In genomic region chr14:59306775-59307174, GRCh38 we compare ENCODE assay signal across 12 cellular contexts.
DNase-seq lines count a peak whose midpoint lies in the region; ATAC-seq and TF ChIP-seq lines count a peak whose summit lies in the region.
"Had no signal": no experiment of that assay in that cellular context is flagged by ENCODE, and none has a peak within 500 bp of the region (broad histone marks: within the 10 kb centered on the region; RNA-seq: fewer than 3 reads in every experiment).

No MANE protein-coding gene starts in this region.

- H2BK5ac ChIP-seq in mesenchymal stem cell (ENCODE audit: low read depth, low read length, poor library complexity, severe bottlenecking) = no peak overlapping the region

- H3K79me2 ChIP-seq in mammary epithelial cell (ENCODE audit: insufficient read depth, low read length) = peaks cover 6% of the 10 kb centered on the region

- H2AFZ ChIP-seq in mammary epithelial cell (ENCODE audit: low read depth, low read length) (no peak overlapping the region), mesenchymal stem cell (ENCODE audit: low read depth, low read length) (no peak overlapping the region)

- no peaks in the 10 kb centered on the region for H3K36me3 ChIP-seq in BLaER1
- no peaks in the 10 kb centered on the region for H3K36me3 ChIP-seq in mammary epithelial cell (ENCODE audit: insufficient read depth, low read length)
- no peaks in the 10 kb centered on the region for H3K36me3 ChIP-seq in mesenchymal stem cell (ENCODE audit: control insufficient read depth in 1 of 2, insufficient read depth in 2 of 2, low read depth in 1 of 2, low read length in 2 of 2)

- H3K4me3 ChIP-seq in BLaER1 = no peak overlapping the region
- H3K4me3 ChIP-seq in mammary epithelial cell (replicated peaks in 1 of 3; ENCODE audit: insufficient read depth in 1 of 3, low read depth in 2 of 3, low read length in 3 of 3) = no peak overlapping the region
- peak overlapping the region in 1 of 2 experiments; percentile 15 for H3K4me3 ChIP-seq in mesenchymal stem cell (ENCODE audit: insufficient read depth in 1 of 2, low read depth in 1 of 2, low read length in 2 of 2)

- H3K79me1 ChIP-seq in mesenchymal stem cell (replicated peaks; ENCODE audit: low read length, poor library complexity, severe bottlenecking) = peaks cover 12% of the 10 kb centered on the region

- H4K8ac ChIP-seq in mesenchymal stem cell (ENCODE audit: low read length) = no peak overlapping the region

- DNase-seq in HT1080 (ENCODE audit: low read depth) (peak; percentile 87), mammary epithelial cell (peak; percentile 92), mesenchymal stem cell (peak; percentile 45), GM13977 (ENCODE audit: low spot score) (no peak), Kasumi-1 (lab: John Stamatoyannopoulos, UW) (no peak)
- DNase-seq: activated T-cell treated with anti-CD3 and anti-CD28 coated beads, Interleukin-2, amount 50 U/mL, for 1 hour; naive thymus-derived CD4-positive, alpha-beta T cell; NCI-H146 had no signal

- H4K20me1 ChIP-seq in BLaER1 = no peaks in the 10 kb centered on the region
- H4K20me1 ChIP-seq in mammary epithelial cell (ENCODE audit: insufficient read depth, low read length) = no peaks in the 10 kb centered on the region

- CTCF ChIA-PET in mammary epithelial cell (lab: Charles Lee; ENCODE audit: low non-redundant PET) = interaction anchor here (0.6 kb wide), 3 partner anchors 65 to 118 kb away, joined by 3 to 9 read pairs (median 4); no protein-coding TSS in a partner anchor

- H2BK15ac ChIP-seq in mesenchymal stem cell (ENCODE audit: low read depth, poor library complexity, severe bottlenecking) = no peak overlapping the region

- peak overlapping the region; percentile 59 for H3K4me2 ChIP-seq in BLaER1
- H3K4me2 ChIP-seq in mammary epithelial cell (ENCODE audit: insufficient read depth, low read depth, low read length) = peak overlapping the region; percentile 64
- no peak overlapping the region for H3K4me2 ChIP-seq in mesenchymal stem cell (ENCODE audit: low read length, poor library complexity, severe bottlenecking)

- BruUV-seq in mammary epithelial cell (replicated peaks; lab: Mats Ljungman, UMichigan) = no TSS peak

- H3K4ac ChIP-seq in mesenchymal stem cell (ENCODE audit: low read depth in 1 of 2, low read length in 2 of 2) = no peak overlapping the region

- H3K27ac ChIP-seq in BLaER1 (no peak overlapping the region), mammary epithelial cell (ENCODE audit: insufficient read depth, low read depth, low read length) (peak overlapping the region; percentile 81), mesenchymal stem cell (ENCODE audit: low read length, poor library complexity, severe bottlenecking) (peak overlapping the region; percentile 79)
- H3K27ac ChIP-seq: HL-60 had no signal

- 0% methylated on average over 1 of the region's 1 CpG for WGBS in mammary epithelial cell (ENCODE audit: low coverage, missing lambda C conversion rate)
- WGBS in mesenchymal stem cell = 57% methylated on average over 1 of the region's 1 CpG

- H3K27me3 ChIP-seq in BLaER1 (no peaks in the 10 kb centered on the region), mammary epithelial cell (ENCODE audit: insufficient read depth, low read length) (no peaks in the 10 kb centered on the region), mesenchymal stem cell (ENCODE audit: control insufficient read depth in 1 of 2, insufficient read depth in 1 of 2, low read length in 2 of 2) (no peaks in the 10 kb centered on the region)

- H3K9ac ChIP-seq in BLaER1 (no peak overlapping the region), mammary epithelial cell (ENCODE audit: insufficient read depth, low read length) (peak overlapping the region; percentile 9), mesenchymal stem cell (ENCODE audit: low read length) (no peak overlapping the region)

- H2BK12ac ChIP-seq in mesenchymal stem cell (ENCODE audit: low read length in 2 of 2) = peak overlapping the region in 1 of 2 experiments; percentile 34

- no peak for TF ChIP-seq CTCF in mammary epithelial cell (conservative IDR thresholded peaks at IDR 0.05 in 1 of 2, IDR thresholded peaks at IDR 0.05 in 1 of 2; ENCODE audit: extremely low read depth in 1 of 2, insufficient read depth in 1 of 2, low read depth in 1 of 2, low read length in 2 of 2)
- TF ChIP-seq CTCF in GM13977 (IDR thresholded peaks at IDR 0.05; ENCODE audit: extremely low read depth, insufficient read depth, missing control alignments) = no peak

- intact Hi-C loops in mammary epithelial cell (cut with micrococcal nuclease) = no loop called here

- H3K14ac ChIP-seq in mesenchymal stem cell (ENCODE audit: low read length in 2 of 2) = no peak overlapping the region

- no peak overlapping the region for H3K23ac ChIP-seq in mesenchymal stem cell (ENCODE audit: low read length in 2 of 2)

- peaks cover 90% of the 10 kb centered on the region for H3K4me1 ChIP-seq in BLaER1
- H3K4me1 ChIP-seq in mammary epithelial cell (ENCODE audit: insufficient read depth, low read length) = peaks cover 45% of the 10 kb centered on the region
- peaks cover 2% of the 10 kb centered on the region for H3K4me1 ChIP-seq in mesenchymal stem cell (ENCODE audit: control insufficient read depth, insufficient read depth, low read depth, low read length)

- no peaks in the 10 kb centered on the region for H3K9me3 ChIP-seq in BLaER1
- H3K9me3 ChIP-seq in mammary epithelial cell (replicated peaks; ENCODE audit: insufficient read depth, low read length) = no peaks in the 10 kb centered on the region
- H3K9me3 ChIP-seq in mesenchymal stem cell (ENCODE audit: control insufficient read depth, low read length) = peaks cover 13% of the 10 kb centered on the region

- H4K91ac ChIP-seq in mesenchymal stem cell (ENCODE audit: low read length) = no peak overlapping the region

- H3K18ac ChIP-seq in mesenchymal stem cell (ENCODE audit: low read depth in 1 of 2, low read length in 2 of 2) = peak overlapping the region in 1 of 2 experiments; percentile 74

- H2AK5ac ChIP-seq in mesenchymal stem cell (ENCODE audit: low read length, severe bottlenecking) = peak overlapping the region; percentile 31

- H2BK120ac ChIP-seq in mesenchymal stem cell (ENCODE audit: low read depth, low read length) = no peak overlapping the region

- ATAC-seq in HG03139 (IDR thresholded peaks at IDR 0.05; ENCODE audit: unreplicated experiment) = no peak
- no peak for ATAC-seq in GM21423 (IDR thresholded peaks at IDR 0.05; ENCODE audit: unreplicated experiment)
- ATAC-seq: naive thymus-derived CD4-positive, alpha-beta T cell had no signal

- dilution Hi-C loops in mammary epithelial cell (cut with HindIII; ENCODE audit: low sequenced_read_pairs) = no loop called here

- in situ Hi-C loops in mammary epithelial cell (cut with MboI; ENCODE audit: low sequenced_read_pairs in 2 of 2) (no loop called here), GM13977 (cut with MboI; ENCODE audit: low pct_unique_long_range_greater_than_20kb, low sequenced_read_pairs, unreplicated experiment) (no loop called here)

Comparison
In these comparisons a context has a peak if more than half of its experiments do, and no peak if none do; other contexts are left out.
1. DNase-seq: peak in HT1080 (single experiment), mammary epithelial cell (single experiment) and mesenchymal stem cell (single experiment); none in GM13977 (single experiment) and Kasumi-1 (0 of 2).